1 cellular context compared by ENCODE assay signal in the genomic region with DNA sequence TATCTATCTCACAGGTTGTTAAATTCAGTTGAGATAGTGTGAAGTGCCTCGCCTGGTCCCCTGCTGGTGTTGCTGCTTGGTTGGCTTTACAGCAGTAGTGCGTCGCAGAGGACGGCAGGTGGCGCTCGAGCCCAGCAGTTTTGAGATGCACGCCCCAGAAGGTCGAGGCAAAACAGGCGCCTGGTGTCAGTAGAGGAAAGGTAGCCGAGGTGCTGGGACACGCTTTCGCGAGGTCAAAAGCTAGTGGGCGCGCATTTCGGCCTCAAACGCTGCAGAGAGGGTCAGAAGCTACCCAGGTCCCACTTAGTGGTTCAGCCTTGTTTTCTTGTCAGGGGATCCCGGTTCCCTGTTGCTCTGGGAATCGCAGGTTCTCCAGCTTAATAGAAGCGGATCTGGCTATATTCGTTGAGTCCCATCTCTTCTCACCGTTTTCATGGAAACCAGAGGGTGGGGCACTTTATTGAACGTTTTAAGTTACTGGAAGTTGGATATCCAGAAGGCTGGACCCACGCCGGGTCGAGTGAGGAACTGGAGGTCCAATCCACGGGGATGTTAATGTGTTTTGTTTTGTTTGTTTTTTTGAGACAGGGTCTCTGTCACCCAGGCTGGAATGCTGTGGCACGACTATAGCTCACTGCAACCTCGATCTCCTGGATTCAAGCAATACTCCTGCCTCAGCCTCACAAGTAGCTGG.
TF ChIP-seq lines count a peak whose summit lies in the region.

No MANE protein-coding gene starts in this region.

TF ChIP-seq in HEK293, 187 proteins besides CTCF, POLR2A, EP300 and RAD21 (continued from another document):
- no peak for TF ChIP-seq TCF7L2 (IDR thresholded peaks at IDR 0.05; ENCODE audit: borderline replicate concordance, low read depth, low read length)
- TF ChIP-seq, protein P1, sequence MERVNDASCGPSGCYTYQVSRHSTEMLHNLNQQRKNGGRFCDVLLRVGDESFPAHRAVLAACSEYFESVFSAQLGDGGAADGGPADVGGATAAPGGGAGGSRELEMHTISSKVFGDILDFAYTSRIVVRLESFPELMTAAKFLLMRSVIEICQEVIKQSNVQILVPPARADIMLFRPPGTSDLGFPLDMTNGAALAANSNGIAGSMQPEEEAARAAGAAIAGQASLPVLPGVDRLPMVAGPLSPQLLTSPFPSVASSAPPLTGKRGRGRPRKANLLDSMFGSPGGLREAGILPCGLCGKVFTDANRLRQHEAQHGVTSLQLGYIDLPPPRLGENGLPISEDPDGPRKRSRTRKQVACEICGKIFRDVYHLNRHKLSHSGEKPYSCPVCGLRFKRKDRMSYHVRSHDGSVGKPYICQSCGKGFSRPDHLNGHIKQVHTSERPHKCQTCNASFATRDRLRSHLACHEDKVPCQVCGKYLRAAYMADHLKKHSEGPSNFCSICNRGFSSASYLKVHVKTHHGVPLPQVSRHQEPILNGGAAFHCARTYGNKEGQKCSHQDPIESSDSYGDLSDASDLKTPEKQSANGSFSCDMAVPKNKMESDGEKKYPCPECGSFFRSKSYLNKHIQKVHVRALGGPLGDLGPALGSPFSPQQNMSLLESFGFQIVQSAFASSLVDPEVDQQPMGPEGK (tag by site-specific recombination; IDR thresholded peaks at IDR 0.05) = no peak
- no peak for TF ChIP-seq FEZF1 (tag by site-specific recombination; IDR thresholded peaks at IDR 0.05)
- no peak for TF ChIP-seq ZNF223 (tag by site-specific recombination; IDR thresholded peaks at IDR 0.05)
- no peak for TF ChIP-seq ZNF549 (tag by site-specific recombination; IDR thresholded peaks at IDR 0.05)
- no peak for TF ChIP-seq ZEB2 (tag by site-specific recombination; IDR thresholded peaks at IDR 0.05)
- no peak for TF ChIP-seq ZNF645 (tag by site-specific recombination; IDR thresholded peaks at IDR 0.05)
- TF ChIP-seq ZNF341 (tag by site-specific recombination; IDR thresholded peaks at IDR 0.05; ENCODE audit: low read depth) = no peak
- no peak for TF ChIP-seq ZNF280C (tag by site-specific recombination; IDR thresholded peaks at IDR 0.05)
- TF ChIP-seq GFI1B (tag by site-specific recombination; IDR thresholded peaks at IDR 0.05) = no peak
TF ChIP-seq in HEK293: peak in this region for 16.
